Comparison of ENCODE assay signal across 9 cellular contexts in genomic region chr7:2037301-2037804, GRCh38.
A peak's percentile ranks its signal among the peaks of the same experiment; 100 is the strongest.
DNase-seq lines count a peak whose midpoint lies in the region; ATAC-seq and TF ChIP-seq lines count a peak whose summit lies in the region.
"Had no signal": no experiment of that assay in that cellular context is flagged by ENCODE, and none has a peak within 500 bp of the region (broad histone marks: within the 10 kb centered on the region; RNA-seq: fewer than 3 reads in every experiment).

No MANE protein-coding gene starts in this region.

- H3K4me3 ChIP-seq in ascending aorta = peak overlapping the region; percentile 40 to 53
- H3K4me3 ChIP-seq in mesenchymal stem cell (ENCODE audit: insufficient read depth in 1 of 2, low read depth in 1 of 2, low read length in 2 of 2) = peak overlapping the region in 1 of 2 experiments; percentile 73
- H3K4me3 ChIP-seq in HAP-1 = no peak overlapping the region

- peak overlapping the region; percentile 86 for H3K9ac ChIP-seq in mesenchymal stem cell (ENCODE audit: low read length)

- no peak overlapping the region for H3K23ac ChIP-seq in mesenchymal stem cell (ENCODE audit: low read length in 2 of 2)

- no peak overlapping the region for H3K14ac ChIP-seq in mesenchymal stem cell (ENCODE audit: low read length in 2 of 2)

- H3K27ac ChIP-seq in ascending aorta (peak overlapping the region in 1 of 2 donors; percentile 32), mesenchymal stem cell (ENCODE audit: low read length, poor library complexity, severe bottlenecking) (no peak overlapping the region)
- H3K27ac ChIP-seq: neutrophil had no signal

- TF ChIP-seq CTCF in ascending aorta (IDR thresholded peaks at IDR 0.05) (no peak), type B pancreatic cell (conservative IDR thresholded peaks at IDR 0.05) (no peak)

- no peak overlapping the region for H4K91ac ChIP-seq in mesenchymal stem cell (ENCODE audit: low read length)

- H3K27ac Mint-ChIP-seq in activated naive CD4-positive, alpha-beta T cell treated with anti-CD3 and anti-CD28 coated beads for 36 hours = peak overlapping the region; percentile 78
- peak overlapping the region; percentile 21 for H3K27ac Mint-ChIP-seq in type B pancreatic cell

- H2AK5ac ChIP-seq in mesenchymal stem cell (ENCODE audit: low read length, severe bottlenecking) = no peak overlapping the region

- H3K36me3 ChIP-seq in ascending aorta (no peaks in the 10 kb centered on the region), mesenchymal stem cell (ENCODE audit: control insufficient read depth in 1 of 2, insufficient read depth in 2 of 2, low read depth in 1 of 2, low read length in 2 of 2) (peaks cover 1 to 8% of the 10 kb centered on the region in 2 experiments), HAP-1 (replicated peaks) (no peaks in the 10 kb centered on the region)
- H3K36me3 ChIP-seq: neutrophil had no signal

- H3K4me3 Mint-ChIP-seq in activated naive CD4-positive, alpha-beta T cell treated with anti-CD3 and anti-CD28 coated beads for 36 hours = peak overlapping the region; percentile 74
- no peak overlapping the region for H3K4me3 Mint-ChIP-seq in type B pancreatic cell

- no peak overlapping the region for H4K8ac ChIP-seq in mesenchymal stem cell (ENCODE audit: low read length)

- no peaks in the 10 kb centered on the region for H3K4me1 ChIP-seq in ascending aorta
- peaks cover 6% of the 10 kb centered on the region for H3K4me1 ChIP-seq in mesenchymal stem cell (ENCODE audit: control insufficient read depth, insufficient read depth, low read depth, low read length)
- H3K4me1 ChIP-seq in HAP-1 = no peaks in the 10 kb centered on the region

- no peak overlapping the region for H3K18ac ChIP-seq in mesenchymal stem cell (ENCODE audit: low read depth in 1 of 2, low read length in 2 of 2)

- 97% methylated on average over 17 of the region's 17 CpGs for WGBS in mesenchymal stem cell

- H2BK120ac ChIP-seq in mesenchymal stem cell (ENCODE audit: low read depth, low read length) = no peak overlapping the region

- H2BK5ac ChIP-seq in mesenchymal stem cell (ENCODE audit: low read depth, low read length, poor library complexity, severe bottlenecking) = no peak overlapping the region

- peaks cover 54% of the 10 kb centered on the region for H3K4me1 Mint-ChIP-seq in activated naive CD4-positive, alpha-beta T cell treated with anti-CD3 and anti-CD28 coated beads for 36 hours (ENCODE audit: low read depth)
- H3K4me1 Mint-ChIP-seq in type B pancreatic cell (ENCODE audit: unreplicated experiment) = peaks cover 10% of the 10 kb centered on the region

- no peak overlapping the region for H3K4ac ChIP-seq in mesenchymal stem cell (ENCODE audit: low read depth in 1 of 2, low read length in 2 of 2)

- intact Hi-C loops in activated naive CD4-positive, alpha-beta T cell treated with anti-CD3 and anti-CD28 coated beads for 36 hours (cut with micrococcal nuclease) = no loop called here
- intact Hi-C loops in ascending aorta (cut with DNase I) = no loop called here

- H3K27me3 ChIP-seq in ascending aorta (no peaks in the 10 kb centered on the region), mesenchymal stem cell (ENCODE audit: control insufficient read depth in 1 of 2, insufficient read depth in 1 of 2, low read length in 2 of 2) (no peaks in the 10 kb centered on the region), HAP-1 (ENCODE audit: low read depth) (no peaks in the 10 kb centered on the region)
- H3K27me3 ChIP-seq: neutrophil had no signal

- CTCF ChIA-PET in activated naive CD4-positive, alpha-beta T cell treated with anti-CD3 and anti-CD28 coated beads for 36 hours (lab: Charles Lee) = no interaction called here

- no peak overlapping the region for H2BK12ac ChIP-seq in mesenchymal stem cell (ENCODE audit: low read length in 2 of 2)

- peaks cover 17% of the 10 kb centered on the region for H3K79me1 ChIP-seq in mesenchymal stem cell (replicated peaks; ENCODE audit: low read length, poor library complexity, severe bottlenecking)

- no peak overlapping the region for H2AFZ ChIP-seq in mesenchymal stem cell (ENCODE audit: low read depth, low read length)

- no peak for ATAC-seq in HG03175 (IDR thresholded peaks at IDR 0.05; ENCODE audit: unreplicated experiment)
- ATAC-seq in GM21447 (IDR thresholded peaks at IDR 0.05; ENCODE audit: unreplicated experiment) = no peak

- H3K27me3 Mint-ChIP-seq in activated naive CD4-positive, alpha-beta T cell treated with anti-CD3 and anti-CD28 coated beads for 36 hours (ENCODE audit: low read depth) = no peaks in the 10 kb centered on the region
- no peaks in the 10 kb centered on the region for H3K27me3 Mint-ChIP-seq in type B pancreatic cell

- no peak overlapping the region for H3K4me2 ChIP-seq in mesenchymal stem cell (ENCODE audit: low read length, poor library complexity, severe bottlenecking)

- peaks cover 5% of the 10 kb centered on the region for H3K36me3 Mint-ChIP-seq in activated naive CD4-positive, alpha-beta T cell treated with anti-CD3 and anti-CD28 coated beads for 36 hours (ENCODE audit: low read depth)
- H3K36me3 Mint-ChIP-seq in type B pancreatic cell = peaks cover 14% of the 10 kb centered on the region

- DNase-seq in activated naive CD4-positive, alpha-beta T cell treated with anti-CD3 and anti-CD28 coated beads for 36 hours = peak; percentile 42
- no peak for DNase-seq in activated naive CD4-positive, alpha-beta T cell treated with Interleukin-2 at 50 U/mL for 16 hours
- DNase-seq in ascending aorta (ENCODE audit: low spot score in 2 of 2) = peak in 1 of 2 donors; percentile 22
- DNase-seq in mesenchymal stem cell = no peak
- DNase-seq in type B pancreatic cell (ENCODE audit: extremely low spot score, unreplicated experiment) = no peak
- DNase-seq in HAP-1 (ENCODE audit: low spot score in 2 of 2) = no peak

- H3K9me3 ChIP-seq in ascending aorta (no peaks in the 10 kb centered on the region), mesenchymal stem cell (ENCODE audit: control insufficient read depth, low read length) (no peaks in the 10 kb centered on the region), HAP-1 (no peaks in the 10 kb centered on the region)
- H3K9me3 ChIP-seq: neutrophil had no signal

- H3K9me3 Mint-ChIP-seq in activated naive CD4-positive, alpha-beta T cell treated with anti-CD3 and anti-CD28 coated beads for 36 hours = no peaks in the 10 kb centered on the region
- no peaks in the 10 kb centered on the region for H3K9me3 Mint-ChIP-seq in type B pancreatic cell

- in situ Hi-C loops in HAP-1 (cut with MboI; ENCODE audit: low sequenced_read_pairs) = no loop called here

- H2BK15ac ChIP-seq in mesenchymal stem cell (ENCODE audit: low read depth, poor library complexity, severe bottlenecking) = no peak overlapping the region
